Comparison of ENCODE assay signal across 26 cellular contexts in genomic region chr2:163640542-163641195, GRCh38.
"Had no signal": no experiment of that assay in that cellular context is flagged by ENCODE, and none has a peak within 500 bp of the region (broad histone marks: within the 10 kb centered on the region; RNA-seq: fewer than 3 reads in every experiment).

No MANE protein-coding gene starts in this region.

- H3K9me3 ChIP-seq: adrenal gland, ascending aorta, neutrophil, pancreas, psoas muscle, tibial artery had no signal

- H3K4me3 Mint-ChIP-seq: activated CD4-positive, alpha-beta T cell treated with anti-CD3 and anti-CD28 coated beads, Interleukin-2, amount 10 ng/mL, durations not matched to agents 7 days and 5 days; activated naive CD8-positive, alpha-beta T cell; activated T-cell treated with anti-CD3 and anti-CD28 coated beads, Interleukin-2, amount 50 U/mL, for 24 hours; activated T-helper 17 cell treated with anti-CD3 and anti-CD28 coated beads, Interleukin-2, amount 50 U/mL, for 72 hours; central memory CD8-positive, alpha-beta T cell; natural killer cell; stimulated activated effector memory CD8-positive, alpha-beta T cell treated with anti-CD3 and anti-CD28 coated beads, Interleukin-12 subunit alpha, Interleukin-12 subunit beta, amount 100 ng/mL, for 72 hours; stimulated activated naive CD8-positive, alpha-beta T cell treated with anti-CD3 and anti-CD28 coated beads, Interleukin-15, amount 100 ng/mL, for 72 hours; T-helper 2 cell treated with Interferon-gamma antibody and Interleukin-4, amounts not matched to agents 5 μg/mL and 100 μg/mL, for 36 hours had no signal

- H3K27ac ChIP-seq: adrenal gland, ascending aorta, brain microvascular endothelial cell, neutrophil, pancreas, psoas muscle, tibial artery, VCaP had no signal

- H3K36me3 ChIP-seq: adrenal gland, ascending aorta, brain microvascular endothelial cell, neutrophil, pancreas, tibial artery had no signal

- ATAC-seq: activated CD4-positive, CD25-positive, alpha-beta regulatory T cell treated with anti-CD3 and anti-CD28 coated beads, Interleukin-2, amount 50 U/mL, for 24 hours; activated T-helper 17 cell treated with anti-CD3 and anti-CD28 coated beads, Interleukin-2, amount 50 U/mL, for 72 hours; esophagus mucosa; left lobe of liver; natural killer cell; pancreas; psoas muscle; sciatic nerve; stimulated activated effector memory CD8-positive, alpha-beta T cell treated with anti-CD3 and anti-CD28 coated beads, Interleukin-12 subunit alpha, Interleukin-12 subunit beta, amount 100 ng/mL, for 72 hours; stimulated activated naive CD8-positive, alpha-beta T cell treated with anti-CD3 and anti-CD28 coated beads, Interleukin-15, amount 100 ng/mL, for 72 hours had no signal

- H3K27me3 Mint-ChIP-seq: activated naive CD8-positive, alpha-beta T cell; activated T-cell treated with anti-CD3 and anti-CD28 coated beads, Interleukin-2, amount 50 U/mL, for 24 hours; activated T-helper 17 cell treated with anti-CD3 and anti-CD28 coated beads, Interleukin-2, amount 50 U/mL, for 72 hours; central memory CD8-positive, alpha-beta T cell; stimulated activated naive CD8-positive, alpha-beta T cell treated with anti-CD3 and anti-CD28 coated beads, Interleukin-15, amount 100 ng/mL, for 72 hours had no signal

- H3K9me3 Mint-ChIP-seq: activated CD4-positive, alpha-beta T cell treated with anti-CD3 and anti-CD28 coated beads, Interleukin-2, amount 10 ng/mL, durations not matched to agents 7 days and 5 days; activated T-helper 17 cell treated with anti-CD3 and anti-CD28 coated beads, Interleukin-2, amount 50 U/mL, for 72 hours; stimulated activated naive CD8-positive, alpha-beta T cell treated with anti-CD3 and anti-CD28 coated beads, Interleukin-15, amount 100 ng/mL, for 72 hours; T-helper 2 cell treated with Interferon-gamma antibody and Interleukin-4, amounts not matched to agents 5 μg/mL and 100 μg/mL, for 36 hours had no signal

- H3K4me3 ChIP-seq: adrenal gland, ascending aorta, pancreas, psoas muscle, tibial artery had no signal

- H3K4me1 ChIP-seq: adrenal gland, ascending aorta, pancreas had no signal

- H3K36me3 Mint-ChIP-seq: activated naive CD8-positive, alpha-beta T cell; natural killer cell; stimulated activated effector memory CD8-positive, alpha-beta T cell treated with anti-CD3 and anti-CD28 coated beads, Interleukin-12 subunit alpha, Interleukin-12 subunit beta, amount 100 ng/mL, for 72 hours had no signal

- DNase-seq: activated CD4-positive, alpha-beta T cell treated with anti-CD3 and anti-CD28 coated beads, Interleukin-2, amount 10 ng/mL, durations not matched to agents 7 days and 5 days; activated T-cell treated with anti-CD3 and anti-CD28 coated beads, Interleukin-2, amount 50 U/mL, for 24 hours; adrenal gland; brain microvascular endothelial cell; effector memory CD4-positive, alpha-beta T cell; foreskin melanocyte; islet precursor cell; natural killer cell; pancreas; psoas muscle; small intestine; stimulated activated CD4-positive, alpha-beta T cell treated with anti-CD3 and anti-CD28 coated beads, Interleukin-2, amount 100 ng/mL, for 24 hours; stimulated activated naive CD8-positive, alpha-beta T cell treated with anti-CD3 and anti-CD28 coated beads, Interleukin-15, amount 100 ng/mL, for 72 hours; tibial artery had no signal

- H3K27ac Mint-ChIP-seq: activated CD4-positive, alpha-beta T cell treated with anti-CD3 and anti-CD28 coated beads, Interleukin-2, amount 10 ng/mL, durations not matched to agents 7 days and 5 days; activated naive CD8-positive, alpha-beta T cell; activated T-cell treated with anti-CD3 and anti-CD28 coated beads, Interleukin-2, amount 50 U/mL, for 24 hours; activated T-helper 17 cell treated with anti-CD3 and anti-CD28 coated beads, Interleukin-2, amount 50 U/mL, for 72 hours; natural killer cell; stimulated activated effector memory CD8-positive, alpha-beta T cell treated with anti-CD3 and anti-CD28 coated beads, Interleukin-12 subunit alpha, Interleukin-12 subunit beta, amount 100 ng/mL, for 72 hours; stimulated activated naive CD8-positive, alpha-beta T cell treated with anti-CD3 and anti-CD28 coated beads, Interleukin-15, amount 100 ng/mL, for 72 hours; T-helper 2 cell treated with Interferon-gamma antibody and Interleukin-4, amounts not matched to agents 5 μg/mL and 100 μg/mL, for 36 hours had no signal

- H3K27me3 ChIP-seq: adrenal gland, ascending aorta, brain microvascular endothelial cell, neutrophil, pancreas, tibial artery had no signal

- H3K4me1 Mint-ChIP-seq: activated CD4-positive, alpha-beta T cell treated with anti-CD3 and anti-CD28 coated beads, Interleukin-2, amount 10 ng/mL, durations not matched to agents 7 days and 5 days; activated T-helper 17 cell treated with anti-CD3 and anti-CD28 coated beads, Interleukin-2, amount 50 U/mL, for 72 hours; central memory CD8-positive, alpha-beta T cell; natural killer cell; stimulated activated effector memory CD8-positive, alpha-beta T cell treated with anti-CD3 and anti-CD28 coated beads, Interleukin-12 subunit alpha, Interleukin-12 subunit beta, amount 100 ng/mL, for 72 hours; stimulated activated naive CD8-positive, alpha-beta T cell treated with anti-CD3 and anti-CD28 coated beads, Interleukin-15, amount 100 ng/mL, for 72 hours had no signal
